9 cellular contexts compared by ENCODE assay signal in genomic region chr11:62444271-62444833, GRCh38. TPM values are rescaled to one million over a fixed set of nuclear protein-coding genes. Genes with fewer than 3 reads are reported as not detected.
DNase-seq lines count a peak whose midpoint lies in the region; ATAC-seq and TF ChIP-seq lines count a peak whose summit lies in the region.
"Had no signal": no experiment of that assay in that cellular context is flagged by ENCODE, and none has a peak within 500 bp of the region (broad histone marks: within the 10 kb centered on the region; RNA-seq: fewer than 3 reads in every experiment).

No MANE protein-coding gene starts in this region.

- H3K9ac ChIP-seq in rectal smooth muscle tissue (ENCODE audit: low read length): no peak overlapping the region

- no peak for ATAC-seq in GM19035 (IDR thresholded peaks at IDR 0.05; ENCODE audit: unreplicated experiment)
- ATAC-seq: A549 had no signal

- peak overlapping the region; percentile 34 to 37 for H3K4me3 ChIP-seq in right atrium auricular region
- peak overlapping the region; percentile 33 for H3K4me3 ChIP-seq in rectal smooth muscle tissue (ENCODE audit: low read length)
- H3K4me3 ChIP-seq: A549 had no signal

- DNase-seq in NCI-H1436 (lab: John Stamatoyannopoulos, UW) (peak; percentile 19), NCI-H1436 treated with DMSO at 0.1 percent for 48 hours (lab: John Stamatoyannopoulos, UW) (no peak), RWPE1 (ENCODE audit: low spot score) (peak; percentile 33), right atrium auricular region (ENCODE audit: low spot score) (peak; percentile 86), SW 1271 (lab: John Stamatoyannopoulos, UW) (no peak)

- H3K9me3 ChIP-seq in right atrium auricular region: no peaks in the 10 kb centered on the region
- H3K9me3 ChIP-seq: A549 had no signal

- peaks cover 0 to 56% of the 10 kb centered on the region in 2 donors for H3K4me1 ChIP-seq in right atrium auricular region
- H3K4me1 ChIP-seq in rectal smooth muscle tissue (ENCODE audit: control insufficient read depth, insufficient read depth, low read length): peaks cover 35% of the 10 kb centered on the region

- WGBS in adipose tissue, 3 donors: 3 to 51% (median 8%) methylated on average over 23 of the region's 23 CpGs

- peak overlapping the region; percentile 66 for H3K27ac ChIP-seq in RWPE1
- peak overlapping the region; percentile 48 for H3K27ac ChIP-seq in adipose tissue (ENCODE audit: low read depth, low read length)
- peak overlapping the region; percentile 78 to 90 for H3K27ac ChIP-seq in right atrium auricular region
- peak overlapping the region; percentile 91 for H3K27ac ChIP-seq in rectal smooth muscle tissue (ENCODE audit: low read depth, low read length)

- TF ChIP-seq CTCF in RWPE1 (conservative IDR thresholded peaks at IDR 0.05; ENCODE audit: low read depth) (no peak), right atrium auricular region (IDR thresholded peaks at IDR 0.05) (no peak)

- POLR2A ChIA-PET in RWPE1 (lab: Yijun Ruan, JAX; ENCODE audit: low non-redundant PET): no interaction called here

- H3K36me3 ChIP-seq in right atrium auricular region (no peaks in the 10 kb centered on the region), rectal smooth muscle tissue (ENCODE audit: control insufficient read depth, insufficient read depth, low read length) (no peaks in the 10 kb centered on the region)

- CTCF ChIA-PET in RWPE1 (lab: Yijun Ruan, JAX): interaction anchor here (0.9 kb wide), 1 partner anchor 19 kb away, joined by 4 read pairs; no protein-coding TSS in a partner anchor

- H3K27me3 ChIP-seq in right atrium auricular region (no peaks in the 10 kb centered on the region), rectal smooth muscle tissue (ENCODE audit: control insufficient read depth, insufficient read depth, low read length) (peaks cover 4% of the 10 kb centered on the region)

RNA-seq across cellular contexts. Expression of gene SCGB1A1, which starts 25.5 kb away (rescaled TPM):
- polyA plus RNA-seq in adipose tissue: under 1 TPM in 2 of 3 donors, not detected in 1; 0.54 to 0.82 TPM
- total RNA-seq in right atrium auricular region: not detected

Comparison
In these comparisons a context has a peak if more than half of its experiments do, and no peak if none do; other contexts are left out.
1. DNase-seq: peak in NCI-H1436 (single experiment), RWPE1 (single experiment) and right atrium auricular region (single experiment); none in NCI-H1436 treated with DMSO at 0.1 percent for 48 hours (single experiment) and SW 1271 (0 of 2).
2. Peak in every context shown above with its lines, with median percentiles within 50 percentile points of each other: H3K27ac ChIP-seq.